Comparison of ENCODE assay signal across 8 cellular contexts in the genomic region with DNA sequence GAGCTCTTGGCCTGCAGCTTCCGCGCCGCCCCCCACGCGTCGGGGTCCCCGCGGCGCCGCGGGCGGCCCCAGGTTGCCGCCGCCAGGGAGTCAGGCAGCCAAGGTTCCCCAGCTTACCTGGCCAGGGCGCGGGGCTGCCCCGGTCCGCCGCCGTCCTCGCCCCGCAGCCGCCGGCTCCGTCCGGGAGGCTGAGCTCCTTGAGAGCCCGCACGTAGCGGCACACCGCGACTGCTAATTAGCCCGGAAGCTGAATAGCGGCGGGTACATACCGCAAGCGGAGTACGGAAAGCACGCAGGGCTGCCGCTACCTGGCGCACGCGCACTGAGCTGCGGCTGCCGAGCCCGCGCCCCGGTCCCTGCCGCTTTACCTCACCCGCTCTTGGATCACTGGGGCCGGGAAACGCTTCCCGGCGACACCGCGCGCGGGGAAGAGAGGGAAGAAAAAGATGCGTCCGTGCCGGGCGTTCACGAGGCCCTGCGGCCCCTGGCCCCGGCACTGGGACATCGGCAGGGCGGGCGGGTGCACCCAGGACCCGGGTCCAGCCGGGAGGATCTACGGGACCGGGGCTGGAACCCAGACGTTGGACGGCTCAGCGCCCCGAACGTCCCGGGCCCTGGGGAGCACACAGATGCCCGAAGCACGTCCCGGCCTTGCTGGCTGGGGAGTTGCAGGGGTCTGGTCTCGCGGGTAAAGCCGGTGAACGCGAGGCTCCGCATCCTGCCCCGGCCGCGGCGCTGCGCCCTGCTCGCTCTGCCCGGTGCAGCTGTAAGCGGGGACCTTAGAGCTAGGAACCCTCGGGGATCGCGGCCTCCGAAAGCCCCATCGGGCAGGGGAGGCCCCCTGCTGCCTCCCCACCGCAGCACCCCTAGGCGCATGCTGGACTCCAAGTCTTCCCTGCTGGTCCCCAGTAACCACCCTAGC. TPM values are rescaled to one million over a fixed set of nuclear protein-coding genes. Genes with fewer than 3 reads are reported as not detected.
DNase-seq lines count a peak whose midpoint lies in the region; ATAC-seq and TF ChIP-seq lines count a peak whose summit lies in the region.

A gene with protein sequence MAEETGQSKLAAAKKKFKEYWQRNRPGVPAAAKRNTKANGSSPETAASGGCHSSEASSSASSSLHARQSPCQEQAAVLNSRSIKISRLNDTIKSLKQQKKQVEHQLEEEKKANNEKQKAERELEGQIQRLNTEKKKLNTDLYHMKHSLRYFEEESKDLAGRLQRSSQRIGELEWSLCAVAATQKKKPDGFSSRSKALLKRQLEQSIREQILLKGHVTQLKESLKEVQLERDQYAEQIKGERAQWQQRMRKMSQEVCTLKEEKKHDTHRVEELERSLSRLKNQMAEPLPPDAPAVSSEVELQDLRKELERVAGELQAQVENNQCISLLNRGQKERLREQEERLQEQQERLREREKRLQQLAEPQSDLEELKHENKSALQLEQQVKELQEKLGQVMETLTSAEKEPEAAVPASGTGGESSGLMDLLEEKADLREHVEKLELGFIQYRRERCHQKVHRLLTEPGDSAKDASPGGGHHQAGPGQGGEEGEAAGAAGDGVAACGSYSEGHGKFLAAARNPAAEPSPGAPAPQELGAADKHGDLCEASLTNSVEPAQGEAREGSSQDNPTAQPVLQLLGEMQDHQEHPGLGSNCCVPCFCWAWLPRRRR (minus strand): TSS at position 253 of the 922 bp plus-strand sequence. CDS start 47,739 bp downstream, outside the sequence.

- H4K20me1 ChIP-seq in OCI-LY1 (ENCODE audit: insufficient read depth, low read length): no peaks in the 10 kb centered on the region

- peak within 1 kb of the TSS; percentile 67; the same call in 1 of the 2 replicates for H2AFZ ChIP-seq in OCI-LY1 (ENCODE audit: low read length)

- peak within 1 kb of the TSS; percentile 91 for H3K4me2 ChIP-seq in OCI-LY1 (ENCODE audit: low read length)

- H3K4me1 ChIP-seq in OCI-LY1 (ENCODE audit: insufficient read depth, low read length, severe bottlenecking) (peaks cover 21% of the 10 kb centered on the region), esophagus (ENCODE audit: control insufficient read depth in 2 of 2, insufficient read depth in 2 of 2, low read length in 1 of 2) (peaks cover 5 to 7% of the 10 kb centered on the region in 2 donors), muscle layer of colon (ENCODE audit: insufficient read depth, low read length) (peaks cover 13% of the 10 kb centered on the region)

- H3K9me2 ChIP-seq in OCI-LY1 (ENCODE audit: low read depth, low read length): no peaks in the 10 kb centered on the region

- H3K9ac ChIP-seq in OCI-LY1 (ENCODE audit: low read length) (peak within 1 kb of the TSS; percentile 91), muscle layer of colon (ENCODE audit: low read length) (no peak within 1 kb of the TSS)

- TF ChIP-seq CTCF in OCI-LY1 (IDR thresholded peaks at IDR 0.05; ENCODE audit: low read length): no peak

- H3K27me3 ChIP-seq in OCI-LY1 (ENCODE audit: insufficient read depth, low read length) (no peaks in the 10 kb centered on the region), esophagus (ENCODE audit: control insufficient read depth in 1 of 2, insufficient read depth in 2 of 2, low read length in 2 of 2) (no peaks in the 10 kb centered on the region), muscle layer of colon (ENCODE audit: control insufficient read depth in 1 of 2, insufficient read depth in 2 of 2, low read length in 2 of 2) (peaks cover 0 to 5% of the 10 kb centered on the region in 2 donors)

- peak within 1 kb of the TSS; percentile 10 for H3K27ac ChIP-seq in OCI-LY1 (ENCODE audit: low read depth, low read length, poor library complexity, severe bottlenecking)
- H3K27ac ChIP-seq in esophagus (ENCODE audit: low read depth in 2 of 2, low read length in 1 of 2): no peak within 1 kb of the TSS
- peak within 1 kb of the TSS; percentile 23 for H3K27ac ChIP-seq in muscle layer of colon (ENCODE audit: low read depth, low read length)

- H3K79me2 ChIP-seq in OCI-LY1 (ENCODE audit: insufficient read depth, low read length): peaks cover 9% of the 10 kb centered on the region

- no peaks in the 10 kb centered on the region for H3F3A ChIP-seq in OCI-LY1 (ENCODE audit: insufficient read depth, low read length)

- no peaks in the 10 kb centered on the region for H3K9me3 ChIP-seq in OCI-LY1 (ENCODE audit: low read length)
- H3K9me3 ChIP-seq in esophagus (ENCODE audit: control insufficient read depth in 2 of 2, insufficient read depth in 1 of 2, low read depth in 1 of 2, low read length in 1 of 2): no peaks in the 10 kb centered on the region
- no peaks in the 10 kb centered on the region for H3K9me3 ChIP-seq in muscle layer of colon (ENCODE audit: low read length)

- ATAC-seq in GM19324 (IDR thresholded peaks at IDR 0.05; ENCODE audit: low FRiP score, unreplicated experiment): peak; percentile 70
- ATAC-seq in HG03457 (IDR thresholded peaks at IDR 0.05; ENCODE audit: unreplicated experiment): peak; percentile 41

- no peaks in the 10 kb centered on the region for H3K36me3 ChIP-seq in OCI-LY1 (ENCODE audit: insufficient read depth, low read length)
- no peaks in the 10 kb centered on the region for H3K36me3 ChIP-seq in esophagus (ENCODE audit: control insufficient read depth in 2 of 2, insufficient read depth in 2 of 2, low read length in 1 of 2)
- H3K36me3 ChIP-seq in muscle layer of colon (ENCODE audit: insufficient read depth, low read length): no peaks in the 10 kb centered on the region

- H3K4me3 ChIP-seq in OCI-LY1 (ENCODE audit: low read depth, low read length, poor library complexity, severe bottlenecking) (peak within 1 kb of the TSS; percentile 93), esophagus (ENCODE audit: low read depth in 1 of 2, low read length in 2 of 2) (peak within 1 kb of the TSS; percentile 68 to 79), muscle layer of colon (ENCODE audit: low read depth in 1 of 2, low read length in 2 of 2) (peak within 1 kb of the TSS; percentile 53 to 91)

- DNase-seq in C1 segment of cervical spinal cord (lab: John Stamatoyannopoulos, UW) (peak in 9 of 14 donors; percentile 24 to 79 (median 39)), activated T-cell treated with anti-CD3 and anti-CD28 coated beads for 24 hours (ENCODE audit: low read depth) (peak; percentile 75)
- peak; percentile 68 to 75 for DNase-seq in stimulated activated CD8-positive, alpha-beta memory T cell treated with anti-CD3 and anti-CD28 coated beads, Interleukin-7, amount 100 ng/mL, for 4 hours (ENCODE audit: low read depth in 2 of 2)

- WGBS in esophagus, 2 donors: 1% methylated on average over 64 to 101 of the region's 101 CpGs

RNA-seq across cellular contexts. Expression of the gene that starts here (rescaled TPM):
- 10 to 100 TPM; 22.8 to 58.1 TPM for polyA plus RNA-seq in esophagus

Comparison
In these comparisons a context has a peak if more than half of its experiments do, and no peak if none do; other contexts are left out.
1. H3K27ac ChIP-seq: peak in OCI-LY1 (single experiment) and muscle layer of colon (single experiment); none in esophagus (0 of 2).
2. Peak in every context shown above with its lines, with median percentiles within 50 percentile points of each other: DNase-seq and H3K4me3 ChIP-seq.